In genomic region chr2:31244101-31244500, GRCh38 we compare ENCODE assay signal across 27 cellular contexts. TPM values are rescaled to one million over a fixed set of nuclear protein-coding genes. Genes with fewer than 3 reads are reported as not detected.
"Had no signal": no experiment of that assay in that cellular context is flagged by ENCODE, and none has a peak within 500 bp of the region (broad histone marks: within the 10 kb centered on the region; RNA-seq: fewer than 3 reads in every experiment).

No MANE protein-coding gene starts in this region.

- H3K4me1 Mint-ChIP-seq: activated CD4-positive, alpha-beta T cell treated with anti-CD3 and anti-CD28 coated beads for 36 hours had no signal

- ATAC-seq: activated CD4-positive, alpha-beta T cell treated with anti-CD3 and anti-CD28 coated beads for 36 hours; activated CD4-positive, CD25-positive, alpha-beta regulatory T cell treated with anti-CD3 and anti-CD28 coated beads, Interleukin-2, amount 50 U/mL, for 24 hours; activated CD8-positive, alpha-beta memory T cell treated with anti-CD3 and anti-CD28 coated beads, Interleukin-2, amount 10 ng/mL, durations not matched to agents 7 days and 5 days; activated naive CD4-positive, alpha-beta T cell treated with anti-CD3 and anti-CD28 coated beads, Interleukin-2, amount 50 U/mL, for 72 hours; body of pancreas; Panc1 had no signal

- DNase-seq: activated CD4-positive, alpha-beta T cell treated with anti-CD3 and anti-CD28 coated beads for 36 hours; activated CD4-positive, alpha-beta T cell treated with anti-CD3 and anti-CD28 coated beads, Interleukin-2, amount 10 ng/mL, durations not matched to agents 7 days and 5 days; activated CD4-positive, alpha-beta T cell treated with anti-CD3 and anti-CD28 coated beads, Interleukin-2, amount 50 U/mL, for 48 hours; activated CD8-positive, alpha-beta memory T cell treated with anti-CD3 and anti-CD28 coated beads for 24 hours; activated CD8-positive, alpha-beta memory T cell treated with anti-CD3 and anti-CD28 coated beads, Interleukin-2, amount 10 ng/mL, durations not matched to agents 7 days and 5 days; activated gamma-delta T cell treated with Interleukin-2 at 50 U/mL for 16 hours; activated naive CD4-positive, alpha-beta T cell treated with anti-CD3 and anti-CD28 coated beads for 36 hours; activated T-cell treated with anti-CD3 and anti-CD28 coated beads, Interleukin-2, amount 50 U/mL, for 24 hours; adrenal gland; body of pancreas; central memory CD4-positive, alpha-beta T cell; NCI-H1105 treated with DMSO at 0.1 percent for 48 hours; NCI-H1436; NCI-H1694; NCI-H1930; NCI-H2081 treated with DMSO at 0.1 percent for 48 hours; NCI-H226; NCI-H446 treated with DMSO at 0.1 percent for 48 hours; NCI-H524 treated with DMSO at 0.1 percent for 48 hours; SHP77; SJCRH30 had no signal

- H3K4me3 Mint-ChIP-seq: activated CD4-positive, alpha-beta T cell treated with anti-CD3 and anti-CD28 coated beads for 36 hours; activated CD4-positive, alpha-beta T cell treated with anti-CD3 and anti-CD28 coated beads, Interleukin-2, amount 10 ng/mL, durations not matched to agents 7 days and 5 days; activated CD8-positive, alpha-beta memory T cell treated with anti-CD3 and anti-CD28 coated beads, Interleukin-2, amount 10 ng/mL, durations not matched to agents 7 days and 5 days; activated naive CD4-positive, alpha-beta T cell treated with anti-CD3 and anti-CD28 coated beads for 36 hours; activated T-cell treated with anti-CD3 and anti-CD28 coated beads, Interleukin-2, amount 50 U/mL, for 24 hours; T-helper 1 cell treated with Interleukin-12 subunit alpha and Interleukin-12 subunit beta and Interleukin-4 antibody, amounts not matched to agents 30 μg/mL and 1 μg/mL, for 36 hours; T-helper 2 cell treated with Interferon-gamma antibody and Interleukin-4, amounts not matched to agents 5 μg/mL and 100 μg/mL, for 36 hours had no signal

- H3K9me3 Mint-ChIP-seq: activated CD4-positive, alpha-beta T cell treated with anti-CD3 and anti-CD28 coated beads, Interleukin-2, amount 10 ng/mL, durations not matched to agents 7 days and 5 days; activated naive CD4-positive, alpha-beta T cell treated with anti-CD3 and anti-CD28 coated beads for 36 hours; activated naive CD4-positive, alpha-beta T cell treated with anti-CD3 and anti-CD28 coated beads, Interleukin-2, amount 50 U/mL, for 72 hours; activated T-cell treated with anti-CD3 and anti-CD28 coated beads, Interleukin-2, amount 50 U/mL, for 24 hours; activated T-helper 2 cell treated with anti-CD3 and anti-CD28 coated beads, Interferon-gamma antibody, Interleukin-2, Interleukin-4, amounts not matched to agents 10 μg/mL and 5 μg/mL and 100 μg/mL, durations not matched to agents 14 hours and 24 hours and 36 hours; T-helper 1 cell treated with Interleukin-12 subunit alpha and Interleukin-12 subunit beta and Interleukin-4 antibody, amounts not matched to agents 30 μg/mL and 1 μg/mL, for 36 hours; T-helper 2 cell treated with Interferon-gamma antibody and Interleukin-4, amounts not matched to agents 5 μg/mL and 100 μg/mL, for 36 hours had no signal

- H3K27me3 Mint-ChIP-seq: activated CD4-positive, alpha-beta T cell treated with anti-CD3 and anti-CD28 coated beads for 36 hours; activated CD4-positive, alpha-beta T cell treated with anti-CD3 and anti-CD28 coated beads, Interleukin-2, amount 10 ng/mL, durations not matched to agents 7 days and 5 days; activated CD8-positive, alpha-beta memory T cell treated with anti-CD3 and anti-CD28 coated beads, Interleukin-2, amount 10 ng/mL, durations not matched to agents 7 days and 5 days; activated T-cell treated with anti-CD3 and anti-CD28 coated beads, Interleukin-2, amount 50 U/mL, for 24 hours had no signal

- H3K36me3 Mint-ChIP-seq: activated CD8-positive, alpha-beta memory T cell treated with anti-CD3 and anti-CD28 coated beads, Interleukin-2, amount 10 ng/mL, durations not matched to agents 7 days and 5 days; activated naive CD4-positive, alpha-beta T cell treated with anti-CD3 and anti-CD28 coated beads, Interleukin-2, amount 50 U/mL, for 72 hours had no signal

- H3K27ac Mint-ChIP-seq: activated CD4-positive, alpha-beta T cell treated with anti-CD3 and anti-CD28 coated beads for 36 hours; activated CD4-positive, alpha-beta T cell treated with anti-CD3 and anti-CD28 coated beads, Interleukin-2, amount 10 ng/mL, durations not matched to agents 7 days and 5 days; activated CD8-positive, alpha-beta memory T cell treated with anti-CD3 and anti-CD28 coated beads, Interleukin-2, amount 10 ng/mL, durations not matched to agents 7 days and 5 days; activated naive CD4-positive, alpha-beta T cell treated with anti-CD3 and anti-CD28 coated beads for 36 hours; activated naive CD4-positive, alpha-beta T cell treated with anti-CD3 and anti-CD28 coated beads, Interleukin-2, amount 50 U/mL, for 72 hours; activated T-cell treated with anti-CD3 and anti-CD28 coated beads, Interleukin-2, amount 50 U/mL, for 24 hours; activated T-helper 2 cell treated with anti-CD3 and anti-CD28 coated beads, Interferon-gamma antibody, Interleukin-2, Interleukin-4, amounts not matched to agents 10 μg/mL and 5 μg/mL and 100 μg/mL, durations not matched to agents 14 hours and 24 hours and 36 hours; T-helper 1 cell treated with Interleukin-12 subunit alpha and Interleukin-12 subunit beta and Interleukin-4 antibody, amounts not matched to agents 30 μg/mL and 1 μg/mL, for 36 hours; T-helper 2 cell treated with Interferon-gamma antibody and Interleukin-4, amounts not matched to agents 5 μg/mL and 100 μg/mL, for 36 hours had no signal

RNA-seq across cellular contexts. Expression of gene EHD3, which starts 10.1 kb away (rescaled TPM):
- total RNA-seq: SJCRH30 had no signal

RNA-seq across cellular contexts. Expression of gene CAPN14, which starts 26.8 kb away (rescaled TPM):
- total RNA-seq: body of pancreas, SJCRH30 had no signal
